3 cellular contexts compared by ENCODE assay signal in genomic region chr3:72860846-72861245, GRCh38.
"Had no signal": no experiment of that assay in that cellular context is flagged by ENCODE, and none has a peak within 500 bp of the region (broad histone marks: within the 10 kb centered on the region; RNA-seq: fewer than 3 reads in every experiment).

No MANE protein-coding gene starts in this region.

- H3K4me3 ChIP-seq: GM12878 had no signal

- ATAC-seq: GM12878 had no signal

- DNase-seq: GDM1, GF-D8 had no signal
